ENCODE assay signal across 7 cellular contexts in the genomic region with DNA sequence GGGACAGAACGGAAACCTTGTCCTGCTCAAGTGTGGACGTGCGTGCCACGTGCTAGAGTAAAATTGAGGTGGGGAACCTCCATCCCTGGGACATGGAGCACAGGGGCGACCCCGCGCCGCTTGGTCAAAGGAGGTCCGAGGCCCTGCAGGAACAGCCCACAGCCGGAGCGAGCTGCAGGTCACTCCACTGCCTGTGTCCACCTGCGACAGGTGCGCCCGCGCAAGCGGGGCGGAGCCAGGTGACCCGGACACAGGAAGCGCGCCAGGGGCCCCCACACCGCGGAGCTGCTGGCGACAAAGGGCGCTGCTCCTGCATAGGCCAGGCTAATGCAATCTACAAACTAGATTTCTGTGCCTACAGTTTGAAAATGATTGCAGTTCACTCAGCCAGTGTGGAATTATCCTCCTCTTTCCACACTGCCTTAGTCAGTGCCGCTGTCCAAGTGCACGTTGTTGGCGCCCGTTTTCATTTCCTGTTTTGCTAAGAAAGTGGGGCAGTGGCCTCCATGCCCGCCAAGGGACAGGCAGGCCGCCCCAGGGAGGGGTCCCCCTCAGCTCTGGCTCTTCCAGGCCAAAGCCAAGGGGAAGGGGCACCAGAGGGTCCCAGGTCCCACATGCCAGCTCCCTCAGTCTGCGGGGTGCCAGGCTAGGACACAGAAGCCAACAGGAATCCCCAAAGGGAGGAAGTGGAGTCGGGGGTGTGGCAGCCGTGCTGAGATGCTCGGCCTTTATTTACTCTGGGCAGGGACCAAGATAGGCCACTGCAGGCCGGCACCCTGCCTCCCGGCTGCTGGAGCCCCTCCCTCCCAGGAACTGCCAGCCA.
DNase-seq lines count a peak whose midpoint lies in the region; ATAC-seq and TF ChIP-seq lines count a peak whose summit lies in the region.

No MANE protein-coding gene starts in this region.

- peak; percentile 49 for DNase-seq in HCEC 1CT
- DNase-seq in NOMO-1 treated with dmso at 0.1 percent for 144 hours (lab: John Stamatoyannopoulos, UW; ENCODE audit: unreplicated experiment), result peak; percentile 75
- peak; percentile 56 for DNase-seq in astrocyte of the spinal cord (ENCODE audit: low read depth, low spot score)
- peak; percentile 69 for DNase-seq in iris pigment epithelial cell (ENCODE audit: low read depth)
- peak; percentile 11 for DNase-seq in stimulated activated CD8-positive, alpha-beta memory T cell treated with anti-CD3 and anti-CD28 coated beads, Interleukin-15, amount 100 ng/mL, for 1 hour (ENCODE audit: low read depth)
- no peak for DNase-seq in GM10266 (ENCODE audit: extremely low spot score)

- no peak overlapping the region for H3K4me3 ChIP-seq in astrocyte of the spinal cord (ENCODE audit: low read depth, low read length)

- TF ChIP-seq CTCF in astrocyte of the spinal cord (IDR thresholded peaks at IDR 0.05; ENCODE audit: low read depth, low read length) (no peak), GM10266 (IDR thresholded peaks at IDR 0.05; ENCODE audit: control insufficient read depth, insufficient read depth, low read depth, missing control alignments) (no peak)

- in situ Hi-C loops in astrocyte of the spinal cord (cut with HindIII; ENCODE audit: low sequenced_read_pairs), result no loop called here

- ATAC-seq in GM19455 (IDR thresholded peaks at IDR 0.05; ENCODE audit: unreplicated experiment), result no peak
